ENCODE assay signal across 31 cellular contexts in the genomic region with DNA sequence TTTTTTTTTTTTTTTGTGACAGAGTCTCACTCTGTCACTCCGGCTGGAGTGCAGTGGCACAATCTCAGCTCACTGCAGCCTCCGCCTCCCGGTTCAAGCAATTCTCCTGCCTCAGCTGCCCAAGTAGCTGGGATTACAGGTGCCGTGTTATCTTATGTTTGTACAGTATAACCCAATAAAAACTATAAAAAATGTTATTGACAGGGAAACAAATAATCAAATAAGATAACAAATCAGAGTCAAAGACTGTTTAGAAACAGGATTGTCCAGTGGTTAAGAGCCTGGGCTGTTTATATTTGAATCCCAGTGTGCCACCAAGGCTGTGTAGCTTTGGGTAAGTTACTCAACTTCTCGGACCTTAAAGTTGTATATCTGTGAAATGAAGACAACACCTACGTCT. TPM values are rescaled to one million over a fixed set of nuclear protein-coding genes. Genes with fewer than 3 reads are reported as not detected.
"Had no signal": no experiment of that assay in that cellular context is flagged by ENCODE, and none has a peak within 500 bp of the region (broad histone marks: within the 10 kb centered on the region; RNA-seq: fewer than 3 reads in every experiment).

No MANE protein-coding gene starts in this region.

- H3K4me2 ChIP-seq: smooth muscle cell had no signal

- H3K27ac ChIP-seq: left ventricle myocardium inferior, pancreas, tibial nerve, uterus had no signal

- H3K36me3 Mint-ChIP-seq: natural killer cell treated with Interleukin-12 subunit alpha and Interleukin-12 subunit beta and Interleukin-15 and Interleukin-18, amount 100 ng/mL, for 72 hours; stimulated activated memory B cell treated with anti-CD40 and anti-IgM and Interleukin-4, amounts not matched to agents 10 μg/mL and 1 μg/mL and 100 μg/mL, for 72 hours; type B pancreatic cell had no signal

- H3K36me3 ChIP-seq: left ventricle myocardium inferior, pancreas, prostate gland, tibial nerve, uterus had no signal

- H3K9me3 ChIP-seq: prostate gland had no signal

- H3K9me3 Mint-ChIP-seq: natural killer cell treated with Interleukin-12 subunit alpha and Interleukin-12 subunit beta and Interleukin-15 and Interleukin-18, amount 100 ng/mL, for 72 hours had no signal

- H3K4me3 Mint-ChIP-seq: immature natural killer cell; mesothelial cell of epicardium; naive thymus-derived CD4-positive, alpha-beta T cell; natural killer cell treated with Interleukin-12 subunit alpha and Interleukin-12 subunit beta and Interleukin-15 and Interleukin-18, amount 100 ng/mL, for 72 hours; stimulated activated memory B cell treated with anti-CD40 and anti-IgM and Interleukin-4, amounts not matched to agents 10 μg/mL and 1 μg/mL and 100 μg/mL, for 72 hours; stimulated activated naive CD8-positive, alpha-beta T cell treated with anti-CD3 and anti-CD28 coated beads, Interleukin-15, amount 100 ng/mL, for 72 hours; type B pancreatic cell had no signal

- H3K27ac Mint-ChIP-seq: immature natural killer cell; naive thymus-derived CD4-positive, alpha-beta T cell; natural killer cell treated with Interleukin-12 subunit alpha and Interleukin-12 subunit beta and Interleukin-15 and Interleukin-18, amount 100 ng/mL, for 72 hours; stimulated activated memory B cell treated with anti-CD40 and anti-IgM and Interleukin-4, amounts not matched to agents 10 μg/mL and 1 μg/mL and 100 μg/mL, for 72 hours had no signal

- H3K4me1 ChIP-seq: left ventricle myocardium inferior, pancreas, prostate gland, tibial nerve, uterus had no signal

- H3K27me3 Mint-ChIP-seq: type B pancreatic cell had no signal

- DNase-seq: hypothalamus; immature natural killer cell; kidney; left ventricle myocardium inferior; mesendoderm; naive thymus-derived CD4-positive, alpha-beta T cell; nucleus accumbens; pancreas; right cardiac atrium; stimulated activated CD4-positive, alpha-beta T cell treated with anti-CD3 and anti-CD28 coated beads, Interleukin-1b, Interleukin-23, amount 100 ng/mL, for 48 hours; stimulated activated CD4-positive, alpha-beta T cell treated with anti-CD3 and anti-CD28 coated beads, Interleukin-2, amount 100 ng/mL, for 48 hours; stimulated activated CD4-positive, alpha-beta T cell treated with anti-CD3 and anti-CD28 coated beads, Interleukin-4, amount 100 ng/mL, for 4 hours; stimulated activated CD8-positive, alpha-beta memory T cell treated with anti-CD3 and anti-CD28 coated beads, Interleukin-4, amount 100 ng/mL, for 48 hours; stimulated activated naive CD4-positive, alpha-beta T cell treated with Interleukin-2 at 50 U/mL for 16 hours; stimulated activated naive CD8-positive, alpha-beta T cell treated with anti-CD3 and anti-CD28 coated beads, Interleukin-15, amount 100 ng/mL, for 72 hours; substantia nigra; uterus had no signal

- H3K4me1 Mint-ChIP-seq: immature natural killer cell; naive thymus-derived CD4-positive, alpha-beta T cell; stimulated activated memory B cell treated with anti-CD40 and anti-IgM and Interleukin-4, amounts not matched to agents 10 μg/mL and 1 μg/mL and 100 μg/mL, for 72 hours; stimulated activated naive CD8-positive, alpha-beta T cell treated with anti-CD3 and anti-CD28 coated beads, Interleukin-15, amount 100 ng/mL, for 72 hours had no signal

- H3K27me3 ChIP-seq: pancreas, uterus had no signal

- ATAC-seq: naive thymus-derived CD4-positive, alpha-beta T cell; natural killer cell treated with Interleukin-12 subunit alpha and Interleukin-12 subunit beta and Interleukin-15 and Interleukin-18, amount 100 ng/mL, for 72 hours; pancreas; right cardiac atrium; sciatic nerve; stimulated activated memory B cell treated with anti-CD40 and anti-IgM and Interleukin-4, amounts not matched to agents 10 μg/mL and 1 μg/mL and 100 μg/mL, for 72 hours; stimulated activated naive CD8-positive, alpha-beta T cell treated with anti-CD3 and anti-CD28 coated beads, Interleukin-15, amount 100 ng/mL, for 72 hours had no signal

- H3K4me3 ChIP-seq: left ventricle myocardium inferior, lung, pancreas, prostate gland, smooth muscle cell, tibial nerve, uterus had no signal

RNA-seq across cellular contexts. Expression of a gene that starts 19.1 kb away (rescaled TPM):
- total RNA-seq: osteoblast had no signal
- polyA plus RNA-seq: immature natural killer cell had no signal

RNA-seq across cellular contexts. Expression of a gene that starts 21.2 kb away (rescaled TPM):
- total RNA-seq: mononuclear cell; myocyte; naive thymus-derived CD4-positive, alpha-beta T cell; natural killer cell treated with Interleukin-12 subunit alpha and Interleukin-12 subunit beta and Interleukin-15 and Interleukin-18, amount 100 ng/mL, for 72 hours; sciatic nerve; temporal lobe; tibial nerve had no signal
- polyA plus RNA-seq: immature natural killer cell, neural cell had no signal
